ENCODE assay signal across 20 cellular contexts in the genomic region with DNA sequence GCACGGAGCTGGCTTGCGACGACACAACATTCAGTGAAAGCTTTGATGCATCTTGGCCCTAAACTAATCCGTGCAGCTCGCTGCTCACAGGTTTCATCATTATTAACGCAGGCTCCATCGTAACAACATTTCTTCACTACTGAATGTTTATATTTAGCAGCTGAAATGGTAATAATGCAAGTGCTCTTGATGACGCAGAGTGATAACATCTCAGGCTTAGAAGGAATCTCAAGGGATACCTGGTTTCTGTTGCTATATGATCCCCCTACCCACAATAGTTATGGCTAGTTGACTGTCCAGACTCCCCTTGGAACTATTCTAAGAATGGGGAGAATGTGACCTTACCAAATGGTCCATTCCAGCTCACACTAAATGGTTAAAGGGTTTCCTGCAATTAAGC. TPM values are rescaled to one million over a fixed set of nuclear protein-coding genes. Genes with fewer than 3 reads are reported as not detected.
DNase-seq lines count a peak whose midpoint lies in the region; ATAC-seq, FAIRE-seq and TF ChIP-seq lines count a peak whose summit lies in the region.
"Had no signal": no experiment of that assay in that cellular context is flagged by ENCODE, and none has a peak within 500 bp of the region (broad histone marks: within the 10 kb centered on the region; RNA-seq: fewer than 3 reads in every experiment).

No MANE protein-coding gene starts in this region.

- no peaks in the 10 kb centered on the region for H3K36me3 Mint-ChIP-seq in stimulated activated effector memory CD8-positive, alpha-beta T cell treated with anti-CD3 and anti-CD28 coated beads, Interleukin-12 subunit alpha, Interleukin-12 subunit beta, amount 100 ng/mL, for 72 hours
- H3K36me3 Mint-ChIP-seq: CD8-positive, alpha-beta T cell had no signal

- H3K4me1 ChIP-seq in H1 (replicated peaks in 1 of 4; ENCODE audit: control insufficient read depth in 3 of 4, insufficient read depth in 4 of 4, low read length in 3 of 4) (peaks cover 0 to 3% (median 0%) of the 10 kb centered on the region in 4 experiments; a peak in 1 of 7 replicates), mesendoderm (ENCODE audit: control insufficient read depth, low read depth, low read length) (no peaks in the 10 kb centered on the region), smooth muscle cell (ENCODE audit: low read depth) (no peaks in the 10 kb centered on the region)
- H3K4me1 ChIP-seq: A549 had no signal

- H3K27ac ChIP-seq in H1 (ENCODE audit: low read depth, low read length) (no peak overlapping the region), mesendoderm (ENCODE audit: low read depth, low read length) (no peak overlapping the region), smooth muscle cell (ENCODE audit: low read depth) (no peak overlapping the region)
- H3K27ac ChIP-seq: A549, GM23248 had no signal

- no peak for TF ChIP-seq EP300 in H1 (IDR thresholded peaks at IDR 0.05; ENCODE audit: borderline replicate concordance in 1 of 2, low read depth in 2 of 2, low read length in 2 of 2)

- H3K4me2 ChIP-seq in H1 (ENCODE audit: insufficient read depth in 1 of 2, low read depth in 2 of 2, low read length in 2 of 2) (no peak overlapping the region), mesendoderm (ENCODE audit: low read length) (no peak overlapping the region), smooth muscle cell (no peak overlapping the region)
- H3K4me2 ChIP-seq: A549 had no signal

- no peaks in the 10 kb centered on the region for H3K4me1 Mint-ChIP-seq in stimulated activated effector memory CD8-positive, alpha-beta T cell treated with anti-CD3 and anti-CD28 coated beads, Interleukin-12 subunit alpha, Interleukin-12 subunit beta, amount 100 ng/mL, for 72 hours

- no peak for ATAC-seq in HG03571 (IDR thresholded peaks at IDR 0.05; ENCODE audit: unreplicated experiment)
- ATAC-seq in stimulated activated effector memory CD8-positive, alpha-beta T cell treated with anti-CD3 and anti-CD28 coated beads, Interleukin-12 subunit alpha, Interleukin-12 subunit beta, amount 100 ng/mL, for 72 hours = no peak
- ATAC-seq: A549; CD8-positive, alpha-beta T cell; GM12878; HepG2 had no signal

- H3K23me2 ChIP-seq in H1 (ENCODE audit: low read depth, low read length) = no peaks in the 10 kb centered on the region

- H2AK5ac ChIP-seq in H1 (ENCODE audit: low read depth, low read length) = no peak overlapping the region
- H2AK5ac ChIP-seq in mesendoderm (ENCODE audit: low read length) = no peak overlapping the region

- DNase-seq in H54 (ENCODE audit: insufficient read length, low spot score) (no peak), H1 (ENCODE audit: low read depth in 1 of 2, low spot score in 2 of 2) (no peak), mesendoderm (peak; percentile 48), smooth muscle cell (lab: John Stamatoyannopoulos, UW; ENCODE audit: unreplicated experiment) (no peak), GOT3 (lab: John Stamatoyannopoulos, UW) (no peak), NCI-H2081 (lab: John Stamatoyannopoulos, UW) (no peak)
- no peak for DNase-seq in stimulated activated effector memory CD8-positive, alpha-beta T cell treated with anti-CD3 and anti-CD28 coated beads, Interleukin-12 subunit alpha, Interleukin-12 subunit beta, amount 100 ng/mL, for 72 hours (ENCODE audit: low spot score in 2 of 2)
- DNase-seq: CD8-positive, alpha-beta T cell; COR-L47; DMS53; GM23248; HCEC 1CT; HFFc6 had no signal

- TF ChIP-seq POLR2A in H54 (IDR thresholded peaks at IDR 0.05; ENCODE audit: low read depth, low read length) (no peak), H1 (IDR thresholded peaks at IDR 0.05; ENCODE audit: control extremely low read depth in 1 of 2, low read depth in 2 of 2, low read length in 2 of 2) (no peak)

- H3K4me3 Mint-ChIP-seq in stimulated activated effector memory CD8-positive, alpha-beta T cell treated with anti-CD3 and anti-CD28 coated beads, Interleukin-12 subunit alpha, Interleukin-12 subunit beta, amount 100 ng/mL, for 72 hours = no peak overlapping the region
- H3K4me3 Mint-ChIP-seq: CD14-positive monocyte; CD8-positive, alpha-beta T cell; HFFc6 had no signal

- H3K14ac ChIP-seq in H1 (ENCODE audit: insufficient read length) = no peak overlapping the region

- no peak overlapping the region for H3K4ac ChIP-seq in H1 (replicated peaks; ENCODE audit: insufficient read length, low read depth, low read length)
- no peak overlapping the region for H3K4ac ChIP-seq in mesendoderm (ENCODE audit: low read depth, low read length)

- no peak for TF ChIP-seq CTCF in H1 (IDR thresholded peaks at IDR 0.05; ENCODE audit: control extremely low read depth in 1 of 3, insufficient read depth in 1 of 3, low read depth in 1 of 3, low read length in 3 of 3)
- no peak for TF ChIP-seq CTCF in smooth muscle cell (IDR thresholded peaks at IDR 0.05; ENCODE audit: borderline replicate concordance, insufficient read depth, poor library complexity, severe bottlenecking)

- H3K9ac ChIP-seq in H1 (replicated peaks in 1 of 4; ENCODE audit: extremely low read depth in 1 of 4, low read depth in 3 of 4, low read length in 3 of 4) (no peak overlapping the region), mesendoderm (ENCODE audit: low read length) (no peak overlapping the region), smooth muscle cell (ENCODE audit: low read depth) (no peak overlapping the region)
- H3K9ac ChIP-seq: GM23248 had no signal

- H3K4me3 ChIP-seq in H1 (ENCODE audit: extremely low read depth in 1 of 4, insufficient read depth in 2 of 4, low read depth in 3 of 4, low read length in 4 of 4) (no peak overlapping the region), mesendoderm (ENCODE audit: low read length) (no peak overlapping the region), smooth muscle cell (no peak overlapping the region)
- H3K4me3 ChIP-seq: A549, GM12878, GM23248 had no signal

- H3K79me1 ChIP-seq in H1 (ENCODE audit: low read depth, low read length) (no peaks in the 10 kb centered on the region), mesendoderm (ENCODE audit: low read length) (no peaks in the 10 kb centered on the region)

- H4K8ac ChIP-seq in H1 (ENCODE audit: extremely low read depth, insufficient read depth, low read length) (no peak overlapping the region), mesendoderm (ENCODE audit: low read depth, low read length) (no peak overlapping the region)

- CTCF ChIA-PET in H1 (lab: Charles Lee; ENCODE audit: partially characterized antibody) = interaction anchor here (0.7 to 1.0 kb wide), 4 partner anchors 30 to 133 kb away, joined by 3 read pairs; no protein-coding TSS in a partner anchor

- H2BK20ac ChIP-seq in H1 (ENCODE audit: low read length) = no peak overlapping the region

- H3K56ac ChIP-seq in H1 (replicated peaks; ENCODE audit: insufficient read length, low read depth, low read length) (no peak overlapping the region), mesendoderm (ENCODE audit: low read length) (no peak overlapping the region)

- no peaks in the 10 kb centered on the region for H3F3A ChIP-seq in smooth muscle cell (ENCODE audit: low read depth)

- H2BK5ac ChIP-seq in H1 (ENCODE audit: low read depth, low read length) (no peak overlapping the region), mesendoderm (ENCODE audit: low read length) (no peak overlapping the region)

- FAIRE-seq in H54 (lab: Jason Lieb, UNC) (peak; percentile 66), H1 (lab: Jason Lieb, UNC) (no peak)
- FAIRE-seq: A549, GM12878, GM18507, HepG2, HTR-8/SVneo had no signal

- H3K79me2 ChIP-seq in H1 (ENCODE audit: control insufficient read depth in 1 of 2, insufficient read depth in 2 of 2, low read length in 2 of 2) (no peaks in the 10 kb centered on the region), mesendoderm (ENCODE audit: control insufficient read depth, insufficient read depth, low read length) (no peaks in the 10 kb centered on the region), smooth muscle cell (ENCODE audit: low read depth) (no peaks in the 10 kb centered on the region)

- H4K5ac ChIP-seq in H1 (ENCODE audit: insufficient read length, low read depth, low read length) (no peak overlapping the region), mesendoderm (ENCODE audit: low read length) (no peak overlapping the region)

- no peaks in the 10 kb centered on the region for H3K9me3 Mint-ChIP-seq in stimulated activated effector memory CD8-positive, alpha-beta T cell treated with anti-CD3 and anti-CD28 coated beads, Interleukin-12 subunit alpha, Interleukin-12 subunit beta, amount 100 ng/mL, for 72 hours
- H3K9me3 Mint-ChIP-seq: CD8-positive, alpha-beta T cell; HFFc6 had no signal

- no peak overlapping the region for H3K23ac ChIP-seq in H1 (ENCODE audit: insufficient read length)
- no peak overlapping the region for H3K23ac ChIP-seq in mesendoderm (ENCODE audit: low read length)

- H2BK120ac ChIP-seq in H1 (replicated peaks; ENCODE audit: low read depth, low read length) (no peak overlapping the region), mesendoderm (ENCODE audit: low read depth, low read length) (no peak overlapping the region)

- H2BK12ac ChIP-seq in H1 (ENCODE audit: low read depth, low read length) = no peak overlapping the region

- H2BK15ac ChIP-seq in H1 (ENCODE audit: low read length) (no peak overlapping the region), mesendoderm (replicated peaks; ENCODE audit: low read depth) (no peak overlapping the region)

- H3K18ac ChIP-seq in H1 (ENCODE audit: extremely low read depth, low read length) = no peak overlapping the region
- no peak overlapping the region for H3K18ac ChIP-seq in mesendoderm (ENCODE audit: low read length)

- no peaks in the 10 kb centered on the region for H3K27me3 ChIP-seq in H1 (replicated peaks in 1 of 4; ENCODE audit: control insufficient read depth in 3 of 4, extremely low read depth in 1 of 4, insufficient read depth in 3 of 4, low read length in 3 of 4)
- no peaks in the 10 kb centered on the region for H3K27me3 ChIP-seq in mesendoderm (ENCODE audit: insufficient read depth, low read length, poor library complexity)
- H3K27me3 ChIP-seq in smooth muscle cell (ENCODE audit: low read depth) = no peaks in the 10 kb centered on the region

- H3K36me3 ChIP-seq in H1 (ENCODE audit: control insufficient read depth in 2 of 4, insufficient read depth in 4 of 4, low read length in 3 of 4) = no peaks in the 10 kb centered on the region
- H3K36me3 ChIP-seq in mesendoderm (ENCODE audit: control insufficient read depth, insufficient read depth, low read length) = no peaks in the 10 kb centered on the region
- H3K36me3 ChIP-seq in smooth muscle cell (ENCODE audit: low read depth) = no peaks in the 10 kb centered on the region

- H3K9me3 ChIP-seq in H1 (ENCODE audit: insufficient read depth in 2 of 2, low read depth in 1 of 2, low read length in 1 of 2) (no peaks in the 10 kb centered on the region), smooth muscle cell (replicated peaks; ENCODE audit: low read depth) (no peaks in the 10 kb centered on the region)
- H3K9me3 ChIP-seq: A549 had no signal

- POLR2A ChIA-PET in H1 (lab: Charles Lee; ENCODE audit: partially characterized antibody) = no interaction called here

- H4K91ac ChIP-seq in H1 (replicated peaks; ENCODE audit: insufficient read length, low read length) = no peak overlapping the region

- H4K20me1 ChIP-seq in H1 (replicated peaks in 1 of 2; ENCODE audit: control insufficient read depth in 1 of 2, insufficient read depth in 2 of 2, low read length in 2 of 2) = no peaks in the 10 kb centered on the region
- no peaks in the 10 kb centered on the region for H4K20me1 ChIP-seq in smooth muscle cell (ENCODE audit: low read depth)

- 92% methylated on average over 8 of the region's 8 CpGs; no CpG with 5 or more reads in 1 of the 2 experiments for WGBS in H1 (ENCODE audit: extremely low coverage in 1 of 2, insufficient coverage in 1 of 2, insufficient read length in 1 of 2, insufficient replicate concordance in 2 of 2, low coverage in 1 of 2, low lambda C conversion rate in 2 of 2, missing lambda C conversion rate in 1 of 2), 2 experiments
- no CpG with 5 or more reads among the region's 8 CpGs for WGBS in mesendoderm (ENCODE audit: extremely low coverage, insufficient coverage, low lambda C conversion rate)
- WGBS in smooth muscle cell (ENCODE audit: low lambda C conversion rate) = 51% methylated on average over 8 of the region's 8 CpGs

- no peak for TF ChIP-seq RAD21 in H1 (IDR thresholded peaks at IDR 0.05 in 1 of 2, conservative IDR thresholded peaks at IDR 0.05 in 1 of 2; ENCODE audit: low read depth in 2 of 2, low read length in 2 of 2)

- H2AFZ ChIP-seq in H1 (ENCODE audit: low read length) (no peak overlapping the region), smooth muscle cell (ENCODE audit: low read depth) (peak overlapping the region; percentile 29)
- H2AFZ ChIP-seq: GM23248 had no signal

- H3K27ac Mint-ChIP-seq in stimulated activated effector memory CD8-positive, alpha-beta T cell treated with anti-CD3 and anti-CD28 coated beads, Interleukin-12 subunit alpha, Interleukin-12 subunit beta, amount 100 ng/mL, for 72 hours = no peak overlapping the region
- H3K27ac Mint-ChIP-seq: CD14-positive monocyte; CD8-positive, alpha-beta T cell; HFFc6 had no signal

RNA-seq across cellular contexts. Expression of gene C5, which starts 36.2 kb away (rescaled TPM):
- 0.15 and 0.24 TPM in 2 replicates for total RNA-seq in H1 (2021; fragmentation: NEBNext Ultra II Directional; extraction: Animal tissue kit (Norgen Biotek cat#: 25700))
- polyA plus RNA-seq in H1 (2011; rRNA removed) (0.35 and 0.46 TPM in 2 replicates), smooth muscle cell (0.19 and 0.57 TPM in 2 replicates)
- polyA plus RNA-seq in H1 (2011; cell fraction: cytosol; rRNA removed) = 0.58 TPM
- 0.50 TPM for polyA plus RNA-seq in H1 (2011; cell fraction: nucleus; rRNA removed)
- 0.15 to 0.68 TPM (median 0.42 TPM) in 4 replicates for polyA plus RNA-seq in H1 (2012, experiment 1 of 2)
- polyA plus RNA-seq in H1 (2012, experiment 2 of 2) = 0.03 TPM
- 0.26 TPM for polyA plus RNA-seq in H1 (2013, experiment 1 of 2)
- 0.09 TPM for polyA plus RNA-seq in H1 (2013, experiment 2 of 2)
- polyA minus RNA-seq in H1 (2011; rRNA and poly(A)+ RNA removed) = 0.28 and 0.54 TPM in 2 replicates
- not detected for polyA minus RNA-seq in H1 (2011; cell fraction: cytosol; rRNA and poly(A)+ RNA removed)
- 1.3 TPM for polyA minus RNA-seq in H1 (2011; cell fraction: nucleus; rRNA and poly(A)+ RNA removed)
- polyA plus RNA-seq in mesendoderm (2013, experiment 1 of 2) = 0.15 TPM
- polyA plus RNA-seq in mesendoderm (2013, experiment 2 of 2) = 0.08 TPM
- 0.76 and 4.4 TPM in 2 replicates for total RNA-seq in smooth muscle cell
